20 cellular contexts compared by ENCODE assay signal in genomic region chr17:81045590-81046095, GRCh38. TPM values are rescaled to one million over a fixed set of nuclear protein-coding genes. Genes with fewer than 3 reads are reported as not detected.
DNase-seq lines count a peak whose midpoint lies in the region; ATAC-seq, FAIRE-seq and TF ChIP-seq lines count a peak whose summit lies in the region.
"Had no signal": no experiment of that assay in that cellular context is flagged by ENCODE, and none has a peak within 500 bp of the region (broad histone marks: within the 10 kb centered on the region; RNA-seq: fewer than 3 reads in every experiment).

No MANE protein-coding gene starts in this region.

- H2AK5ac ChIP-seq in neuronal stem cell (ENCODE audit: low read depth, low read length), result no peak overlapping the region

- peaks cover 2% of the 10 kb centered on the region for H3K79me2 ChIP-seq in endothelial cell of umbilical vein (ENCODE audit: control insufficient read depth, insufficient read depth, low read length)

- dilution Hi-C loops in endothelial cell of umbilical vein (cut with MboI; ENCODE audit: extremely low pct_ligation_motif_present, low sequenced_read_pairs), result no loop called here

- no peak overlapping the region for H2BK120ac ChIP-seq in neuronal stem cell (ENCODE audit: low read depth, low read length)

- no peak overlapping the region for H3K14ac ChIP-seq in neuronal stem cell (ENCODE audit: low read length)

- BruUV-seq in endothelial cell of umbilical vein (replicated peaks; lab: Mats Ljungman, UMichigan), result no TSS peak

- peak overlapping the region; percentile 48 for H2BK12ac ChIP-seq in neuronal stem cell (ENCODE audit: low read length)

- TF ChIP-seq POLR2A in heart left ventricle (IDR thresholded peaks at IDR 0.05) (no peak), endothelial cell of umbilical vein (IDR thresholded peaks at IDR 0.05; ENCODE audit: low read depth, low read length) (no peak)

- H3K27me3 ChIP-seq in heart left ventricle (no peaks in the 10 kb centered on the region), endothelial cell of umbilical vein (ENCODE audit: control insufficient read depth in 2 of 2, insufficient read depth in 2 of 2, low read length in 2 of 2) (no peaks in the 10 kb centered on the region), neuronal stem cell (ENCODE audit: control insufficient read depth in 3 of 3, insufficient read depth in 3 of 3, low read depth in 1 of 3, low read length in 3 of 3) (no peaks in the 10 kb centered on the region), upper lobe of right lung (no peaks in the 10 kb centered on the region)
- H3K27me3 ChIP-seq: brain microvascular endothelial cell, SJSA1, testis had no signal

- H3K27ac ChIP-seq in heart left ventricle (peak overlapping the region; percentile 58 to 86 (median 78)), endothelial cell of umbilical vein (ENCODE audit: insufficient read depth, low read depth, low read length) (peak overlapping the region; percentile 43), neuronal stem cell (replicated peaks; ENCODE audit: low read length) (no peak overlapping the region), upper lobe of right lung (peak overlapping the region; percentile 88)

- no peak overlapping the region for H2BK15ac ChIP-seq in neuronal stem cell (ENCODE audit: low read length)

- no peak overlapping the region for H4K8ac ChIP-seq in neuronal stem cell (ENCODE audit: low read depth, low read length)

- H3K36me3 ChIP-seq in heart left ventricle (no peaks in the 10 kb centered on the region), endothelial cell of umbilical vein (ENCODE audit: control insufficient read depth in 2 of 2, extremely low read depth in 1 of 2, insufficient read depth in 2 of 2, low read length in 2 of 2) (no peaks in the 10 kb centered on the region), neuronal stem cell (replicated peaks in 1 of 2; ENCODE audit: control insufficient read depth in 2 of 2, insufficient read depth in 2 of 2, low read length in 2 of 2) (peaks cover 8 to 15% of the 10 kb centered on the region in 2 donors), upper lobe of right lung (no peaks in the 10 kb centered on the region)
- H3K36me3 ChIP-seq: brain microvascular endothelial cell had no signal

- H4K91ac ChIP-seq in neuronal stem cell (ENCODE audit: low read depth, low read length, poor library complexity), result no peak overlapping the region

- no peaks in the 10 kb centered on the region for H4K20me1 ChIP-seq in endothelial cell of umbilical vein (replicated peaks; ENCODE audit: control insufficient read depth, extremely low read depth, insufficient read depth, low read length)

- no peak for TF ChIP-seq CTCF in heart left ventricle (IDR thresholded peaks at IDR 0.05)
- no peak for TF ChIP-seq CTCF in endothelial cell of umbilical vein (IDR thresholded peaks at IDR 0.05; ENCODE audit: extremely low read depth in 1 of 2, insufficient read depth in 1 of 2, low read depth in 1 of 2, low read length in 2 of 2)
- no peak for TF ChIP-seq CTCF in upper lobe of right lung (IDR thresholded peaks at IDR 0.05)

- peaks cover 51% of the 10 kb centered on the region for H3K79me1 ChIP-seq in neuronal stem cell (ENCODE audit: low read depth, low read length)

- DNase-seq in heart left ventricle (no peak), left cardiac atrium (no peak), endothelial cell of umbilical vein (ENCODE audit: low read depth, low spot score) (no peak), neuronal stem cell (ENCODE audit: low spot score) (no peak), upper lobe of right lung (no peak), iPS-NIHi7 (ENCODE audit: extremely low spot score) (no peak), DMS53 (lab: John Stamatoyannopoulos, UW) (no peak)
- DNase-seq: activated CD4-positive, alpha-beta T cell treated with anti-CD3 and anti-CD28 coated beads, Interleukin-2, amount 10 ng/mL, durations not matched to agents 24 days and 14 days; activated naive CD4-positive, alpha-beta T cell treated with anti-CD3 and anti-CD28 coated beads, Interleukin-2, amount 50 U/mL, for 16 hours; activated T-cell treated with anti-CD3 and anti-CD28 coated beads for 4 hours; DND-41; effector memory CD4-positive, alpha-beta T cell; natural killer cell; NCI-H187; NCI-H510A; T-helper 9 cell; testis had no signal

- 46 to 74% (median 69%) methylated on average over 5 to 9 of the region's 9 CpGs for WGBS in heart left ventricle, 4 donors
- WGBS in neuronal stem cell (ENCODE audit: extremely low coverage in 2 of 2, insufficient read length in 2 of 2, insufficient replicate concordance in 1 of 2), 2 donors, result no CpG with 5 or more reads among the region's 9 CpGs

- H2AFZ ChIP-seq in endothelial cell of umbilical vein (ENCODE audit: low read depth, low read length) (no peak overlapping the region), neuronal stem cell (ENCODE audit: low read length) (no peak overlapping the region)

- no peaks in the 10 kb centered on the region for H3K9me1 ChIP-seq in endothelial cell of umbilical vein (replicated peaks; ENCODE audit: control insufficient read depth, extremely low read depth, insufficient read depth, low read length)

- peak overlapping the region; percentile 92 for H2BK5ac ChIP-seq in neuronal stem cell (ENCODE audit: low read length)

- no peak overlapping the region for H3K4ac ChIP-seq in neuronal stem cell (ENCODE audit: low read length)

- no peak for FAIRE-seq in endothelial cell of umbilical vein (lab: Jason Lieb, UNC)

- no peak overlapping the region for H3K23ac ChIP-seq in neuronal stem cell (ENCODE audit: low read depth, low read length, poor library complexity)

- H3K9ac ChIP-seq in endothelial cell of umbilical vein (replicated peaks; ENCODE audit: extremely low read depth, insufficient read depth, low read length), result no peak overlapping the region
- no peak overlapping the region for H3K9ac ChIP-seq in neuronal stem cell (ENCODE audit: low read depth, low read length, poor library complexity)

- POLR2A ChIA-PET in endothelial cell of umbilical vein (lab: Charles Lee), result interaction anchor here (0.5 kb wide), 1 partner anchor 57 kb away, joined by 5 read pairs; no protein-coding TSS in a partner anchor

- H3K4me1 ChIP-seq in heart left ventricle, result peaks cover 14 to 85% (median 58%) of the 10 kb centered on the region in 12 donors
- H3K4me1 ChIP-seq in endothelial cell of umbilical vein (ENCODE audit: control insufficient read depth, extremely low read depth, insufficient read depth, low read length), result peaks cover 26% of the 10 kb centered on the region
- H3K4me1 ChIP-seq in neuronal stem cell (ENCODE audit: control insufficient read depth in 2 of 2, insufficient read depth in 1 of 2, low read depth in 1 of 2, low read length in 2 of 2), result peaks cover 21 to 36% of the 10 kb centered on the region in 2 donors
- H3K4me1 ChIP-seq in upper lobe of right lung, result peaks cover 90% of the 10 kb centered on the region

- H3K18ac ChIP-seq in neuronal stem cell (ENCODE audit: low read length), result peak overlapping the region; percentile 36

- H3K4me2 ChIP-seq in endothelial cell of umbilical vein (ENCODE audit: insufficient read depth, low read length) (no peak overlapping the region), neuronal stem cell (ENCODE audit: insufficient read depth, low read length, poor library complexity, severe bottlenecking) (no peak overlapping the region)

- H3K4me3 ChIP-seq in heart left ventricle (peak overlapping the region in 1 of 12 donors; percentile 19), endothelial cell of umbilical vein (replicated peaks in 1 of 3; ENCODE audit: insufficient read depth in 1 of 3, low read depth in 1 of 3, low read length in 3 of 3) (no peak overlapping the region), neuronal stem cell (ENCODE audit: low read length in 2 of 2) (no peak overlapping the region), upper lobe of right lung (no peak overlapping the region)
- H3K4me3 ChIP-seq: SJSA1, testis had no signal

- H3K9me3 ChIP-seq in heart left ventricle (no peaks in the 10 kb centered on the region), endothelial cell of umbilical vein (replicated peaks; ENCODE audit: control insufficient read depth, insufficient read depth, low read length) (no peaks in the 10 kb centered on the region), neuronal stem cell (replicated peaks in 1 of 2; ENCODE audit: control insufficient read depth in 2 of 2, insufficient read depth in 1 of 2, low read depth in 1 of 2, low read length in 2 of 2) (peaks cover 0 to 5% of the 10 kb centered on the region in 2 donors), upper lobe of right lung (no peaks in the 10 kb centered on the region)
- H3K9me3 ChIP-seq: SJSA1, testis had no signal

- CTCF ChIA-PET in endothelial cell of umbilical vein (lab: Charles Lee), result interaction anchor here (1.2 to 1.8 kb wide), 6 partner anchors 12 to 56 kb away, joined by 3 to 7 read pairs (median 4); no protein-coding TSS in a partner anchor

- ATAC-seq in heart left ventricle (no peak), left cardiac atrium (no peak), upper lobe of right lung (no peak), GM21367 (IDR thresholded peaks at IDR 0.05; ENCODE audit: unreplicated experiment) (no peak)
- ATAC-seq: natural killer cell had no signal

- intact Hi-C loops in heart left ventricle (cut with DNase I), result loop anchor here in 1 of 10 donors (1.0 kb wide), 1 partner anchor 12 kb away; no protein-coding TSS in a partner anchor
- intact Hi-C loops in left cardiac atrium (cut with DNase I), result no loop called here
- intact Hi-C loops in endothelial cell of umbilical vein (cut with micrococcal nuclease), result no loop called here
- intact Hi-C loops in upper lobe of right lung (cut with DNase I), result no loop called here

RNA-seq across cellular contexts. Expression of gene BAIAP2, which starts 10.7 kb away (rescaled TPM):
- 10 to 100 TPM in 8 of 9 donors, 1 to 10 TPM in 1; 8.9 to 30.2 (median 18.8) TPM for total RNA-seq in heart left ventricle
- polyA plus RNA-seq in heart left ventricle, result 10 to 100 TPM; 15.3 to 18.5 TPM
- total RNA-seq in left cardiac atrium, result 10 to 100 TPM; 32.8 to 38.0 TPM
- total RNA-seq in endothelial cell of umbilical vein, result 18.6 and 21.4 TPM in 2 replicates
- polyA plus RNA-seq in endothelial cell of umbilical vein, result 12.3 and 14.7 TPM in 2 replicates
- polyA plus RNA-seq in endothelial cell of umbilical vein (2011; cell fraction: cytosol; rRNA removed), result 7.7 and 7.9 TPM in 2 replicates
- 18.9 and 23.2 TPM in 2 replicates for polyA plus RNA-seq in endothelial cell of umbilical vein (2011; cell fraction: nucleus; rRNA removed)
- 10.9 and 15.7 TPM in 2 replicates for polyA plus RNA-seq in endothelial cell of umbilical vein (2012)
- polyA minus RNA-seq in endothelial cell of umbilical vein, result 7.4 and 11.4 TPM in 2 replicates
- polyA minus RNA-seq in endothelial cell of umbilical vein (2011; cell fraction: cytosol; rRNA and poly(A)+ RNA removed), result 27.1 TPM
- polyA minus RNA-seq in endothelial cell of umbilical vein (2011; cell fraction: nucleus; rRNA and poly(A)+ RNA removed), result 7.9 and 15.4 TPM in 2 replicates
- 30.9 TPM for polyA plus RNA-seq in neuronal stem cell (2013, experiment 1 of 2)
- polyA plus RNA-seq in neuronal stem cell (2013, experiment 2 of 2), result 31.6 TPM
- 139 TPM for total RNA-seq in upper lobe of right lung

RNA-seq across cellular contexts. Expression of gene CHMP6, which starts 54.0 kb away (rescaled TPM):
- total RNA-seq in heart left ventricle, result 10 to 100 TPM; 17.9 to 25.9 (median 19.4) TPM
- 10 to 100 TPM; 24.4 to 35.5 TPM for polyA plus RNA-seq in heart left ventricle
- total RNA-seq in left cardiac atrium, result 10 to 100 TPM; 17.4 to 19.1 TPM
- 42.5 and 42.6 TPM in 2 replicates for total RNA-seq in endothelial cell of umbilical vein
- polyA plus RNA-seq in endothelial cell of umbilical vein, result 48.5 and 59.9 TPM in 2 replicates
- polyA plus RNA-seq in endothelial cell of umbilical vein (2011; cell fraction: cytosol; rRNA removed), result 37.2 and 48.7 TPM in 2 replicates
- 23.2 and 28.2 TPM in 2 replicates for polyA plus RNA-seq in endothelial cell of umbilical vein (2011; cell fraction: nucleus; rRNA removed)
- polyA plus RNA-seq in endothelial cell of umbilical vein (2012), result 22.5 and 29.6 TPM in 2 replicates
- polyA minus RNA-seq in endothelial cell of umbilical vein, result 16.2 and 19.0 TPM in 2 replicates
- polyA minus RNA-seq in endothelial cell of umbilical vein (2011; cell fraction: cytosol; rRNA and poly(A)+ RNA removed), result 9.1 TPM
- 10.2 and 18.3 TPM in 2 replicates for polyA minus RNA-seq in endothelial cell of umbilical vein (2011; cell fraction: nucleus; rRNA and poly(A)+ RNA removed)
- polyA plus RNA-seq in neuronal stem cell (2013, experiment 1 of 2), result 14.3 TPM
- polyA plus RNA-seq in neuronal stem cell (2013, experiment 2 of 2), result 13.1 TPM
- 29.9 TPM for total RNA-seq in upper lobe of right lung
